1 cellular context compared by ENCODE assay signal in the genomic region with DNA sequence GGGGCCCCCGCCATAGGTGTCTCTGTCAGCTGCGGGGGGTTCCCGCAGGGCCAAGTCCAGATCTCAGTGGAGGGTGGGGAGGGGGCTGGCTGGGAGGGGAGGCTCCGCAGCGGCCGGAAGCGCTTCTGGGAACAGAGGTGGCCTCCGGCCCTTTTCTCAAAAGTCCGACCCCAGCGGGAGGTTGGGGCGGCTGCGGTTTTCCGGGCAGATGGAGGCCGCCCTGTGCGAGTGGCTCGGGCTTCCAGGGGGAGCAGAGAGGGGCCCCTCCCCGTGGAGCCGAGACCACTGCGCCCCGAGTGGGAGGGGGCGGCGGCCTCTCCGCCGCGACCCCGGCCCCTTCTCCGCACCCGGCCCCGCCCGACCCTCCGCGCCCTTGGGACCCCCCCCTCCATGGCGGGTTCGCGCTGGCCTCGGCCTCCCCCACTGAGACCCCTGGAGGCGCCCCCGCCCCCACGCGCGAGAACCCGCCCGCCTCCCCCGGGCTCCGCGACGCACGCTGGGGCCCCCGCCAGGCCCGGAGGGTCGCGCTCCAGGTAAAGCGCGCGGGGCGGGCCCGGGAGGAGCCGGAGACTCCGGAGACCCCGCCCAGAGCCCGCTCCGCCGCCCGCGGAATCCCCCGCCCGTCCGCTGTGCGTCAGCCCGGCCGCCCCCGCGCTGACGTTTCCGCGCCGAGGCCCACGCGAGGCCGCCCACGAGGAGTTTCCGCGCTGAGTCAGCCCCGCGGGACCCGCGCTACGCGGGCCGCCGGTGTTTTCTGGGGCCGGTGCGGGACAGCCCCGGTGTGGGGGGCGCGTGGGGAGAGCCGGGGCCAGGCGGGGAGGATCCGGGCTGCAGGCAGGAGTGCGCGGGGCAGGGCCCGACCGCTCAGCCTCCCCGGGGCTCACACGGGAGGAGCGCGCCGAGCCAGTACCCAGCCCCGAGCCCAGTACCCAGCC.
TF ChIP-seq lines count a peak whose summit lies in the region.

No MANE protein-coding gene starts in this region.

TF ChIP-seq in K562, 482 proteins besides CTCF, POLR2A, EP300 and RAD21 (continued from another document and continues in another):
- TF ChIP-seq STAT6 (CRISPR knock-in tag; IDR thresholded peaks at IDR 0.05): no peak
- 0 out of 2 replicates have a peak, but pooled peaks have one; percentile 31 for TF ChIP-seq SMAD4 (CRISPR knock-in tag; conservative IDR thresholded peaks at IDR 0.05)
- TF ChIP-seq PHB (CRISPR knock-in tag; IDR thresholded peaks at IDR 0.05): no peak
- peak; percentile 87 for TF ChIP-seq FOSL1 (tag; conservative IDR thresholded peaks at IDR 0.05)
- TF ChIP-seq TEAD4 (IDR thresholded peaks at IDR 0.05; ENCODE audit: low read length): no peak
- TF ChIP-seq TEAD4 (CRISPR knock-in tag; IDR thresholded peaks at IDR 0.05; ENCODE audit: borderline replicate concordance): no peak
- TF ChIP-seq, protein P1, sequence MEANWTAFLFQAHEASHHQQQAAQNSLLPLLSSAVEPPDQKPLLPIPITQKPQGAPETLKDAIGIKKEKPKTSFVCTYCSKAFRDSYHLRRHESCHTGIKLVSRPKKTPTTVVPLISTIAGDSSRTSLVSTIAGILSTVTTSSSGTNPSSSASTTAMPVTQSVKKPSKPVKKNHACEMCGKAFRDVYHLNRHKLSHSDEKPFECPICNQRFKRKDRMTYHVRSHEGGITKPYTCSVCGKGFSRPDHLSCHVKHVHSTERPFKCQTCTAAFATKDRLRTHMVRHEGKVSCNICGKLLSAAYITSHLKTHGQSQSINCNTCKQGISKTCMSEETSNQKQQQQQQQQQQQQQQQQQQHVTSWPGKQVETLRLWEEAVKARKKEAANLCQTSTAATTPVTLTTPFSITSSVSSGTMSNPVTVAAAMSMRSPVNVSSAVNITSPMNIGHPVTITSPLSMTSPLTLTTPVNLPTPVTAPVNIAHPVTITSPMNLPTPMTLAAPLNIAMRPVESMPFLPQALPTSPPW (CRISPR knock-in tag; IDR thresholded peaks at IDR 0.05): peak; percentile 94
- TF ChIP-seq, protein P2, sequence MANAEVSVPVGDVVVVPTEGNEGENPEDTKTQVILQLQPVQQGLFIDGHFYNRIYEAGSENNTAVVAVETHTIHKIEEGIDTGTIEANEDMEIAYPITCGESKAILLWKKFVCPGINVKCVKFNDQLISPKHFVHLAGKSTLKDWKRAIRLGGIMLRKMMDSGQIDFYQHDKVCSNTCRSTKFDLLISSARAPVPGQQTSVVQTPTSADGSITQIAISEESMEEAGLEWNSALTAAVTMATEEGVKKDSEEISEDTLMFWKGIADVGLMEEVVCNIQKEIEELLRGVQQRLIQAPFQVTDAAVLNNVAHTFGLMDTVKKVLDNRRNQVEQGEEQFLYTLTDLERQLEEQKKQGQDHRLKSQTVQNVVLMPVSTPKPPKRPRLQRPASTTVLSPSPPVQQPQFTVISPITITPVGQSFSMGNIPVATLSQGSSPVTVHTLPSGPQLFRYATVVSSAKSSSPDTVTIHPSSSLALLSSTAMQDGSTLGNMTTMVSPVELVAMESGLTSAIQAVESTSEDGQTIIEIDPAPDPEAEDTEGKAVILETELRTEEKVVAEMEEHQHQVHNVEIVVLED (CRISPR knock-in tag; IDR thresholded peaks at IDR 0.05): peak; percentile 90
- no peak for TF ChIP-seq NR2C1 (IDR thresholded peaks at IDR 0.05)
- no peak for TF ChIP-seq NR2C1 (tag; IDR thresholded peaks at IDR 0.05)
- no peak for TF ChIP-seq POLR2H (tag; IDR thresholded peaks at IDR 0.05; ENCODE audit: low read depth)
- TF ChIP-seq ZNF609 (CRISPR knock-in tag; IDR thresholded peaks at IDR 0.05; ENCODE audit: borderline replicate concordance): no peak
- no peak for TF ChIP-seq THRB (CRISPR knock-in tag; conservative IDR thresholded peaks at IDR 0.05)
- TF ChIP-seq NR3C1 (CRISPR knock-in tag; IDR thresholded peaks at IDR 0.05): 0 out of 2 replicates have a peak, but pooled peaks have one; percentile 34
- no peak for TF ChIP-seq ZNF41 (CRISPR knock-in tag; conservative IDR thresholded peaks at IDR 0.05)
- peak; percentile 62 for TF ChIP-seq NFIC (IDR thresholded peaks at IDR 0.05)
- no peak for TF ChIP-seq SIN3A (IDR thresholded peaks at IDR 0.05; ENCODE audit: borderline replicate concordance in 2 of 2, control insufficient read depth in 1 of 2, low read depth in 2 of 2, low read length in 2 of 2)
- peak in 1 of 2 experiments; percentile 21; a peak in 1 of 4 replicates for TF ChIP-seq TEAD1 (CRISPR knock-in tag; IDR thresholded peaks at IDR 0.05)
- TF ChIP-seq SFPQ (IDR thresholded peaks at IDR 0.05; ENCODE audit: low read depth, low read length): no peak
- no peak for TF ChIP-seq SNRNP70 (optimal IDR thresholded peaks at IDR 0.05; ENCODE audit: low read depth, low read length)
- 0 out of 2 replicates have a peak, but pooled peaks have one; percentile 79 for TF ChIP-seq KDM2B (CRISPR knock-in tag; IDR thresholded peaks at IDR 0.05)
- TF ChIP-seq, protein P3, sequence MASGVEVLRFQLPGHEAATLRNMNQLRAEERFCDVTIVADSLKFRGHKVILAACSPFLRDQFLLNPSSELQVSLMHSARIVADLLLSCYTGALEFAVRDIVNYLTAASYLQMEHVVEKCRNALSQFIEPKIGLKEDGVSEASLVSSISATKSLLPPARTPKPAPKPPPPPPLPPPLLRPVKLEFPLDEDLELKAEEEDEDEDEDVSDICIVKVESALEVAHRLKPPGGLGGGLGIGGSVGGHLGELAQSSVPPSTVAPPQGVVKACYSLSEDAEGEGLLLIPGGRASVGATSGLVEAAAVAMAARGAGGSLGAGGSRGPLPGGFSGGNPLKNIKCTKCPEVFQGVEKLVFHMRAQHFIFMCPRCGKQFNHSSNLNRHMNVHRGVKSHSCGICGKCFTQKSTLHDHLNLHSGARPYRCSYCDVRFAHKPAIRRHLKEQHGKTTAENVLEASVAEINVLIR (CRISPR knock-in tag; IDR thresholded peaks at IDR 0.05): peak; percentile 73
- TF ChIP-seq, protein P4, sequence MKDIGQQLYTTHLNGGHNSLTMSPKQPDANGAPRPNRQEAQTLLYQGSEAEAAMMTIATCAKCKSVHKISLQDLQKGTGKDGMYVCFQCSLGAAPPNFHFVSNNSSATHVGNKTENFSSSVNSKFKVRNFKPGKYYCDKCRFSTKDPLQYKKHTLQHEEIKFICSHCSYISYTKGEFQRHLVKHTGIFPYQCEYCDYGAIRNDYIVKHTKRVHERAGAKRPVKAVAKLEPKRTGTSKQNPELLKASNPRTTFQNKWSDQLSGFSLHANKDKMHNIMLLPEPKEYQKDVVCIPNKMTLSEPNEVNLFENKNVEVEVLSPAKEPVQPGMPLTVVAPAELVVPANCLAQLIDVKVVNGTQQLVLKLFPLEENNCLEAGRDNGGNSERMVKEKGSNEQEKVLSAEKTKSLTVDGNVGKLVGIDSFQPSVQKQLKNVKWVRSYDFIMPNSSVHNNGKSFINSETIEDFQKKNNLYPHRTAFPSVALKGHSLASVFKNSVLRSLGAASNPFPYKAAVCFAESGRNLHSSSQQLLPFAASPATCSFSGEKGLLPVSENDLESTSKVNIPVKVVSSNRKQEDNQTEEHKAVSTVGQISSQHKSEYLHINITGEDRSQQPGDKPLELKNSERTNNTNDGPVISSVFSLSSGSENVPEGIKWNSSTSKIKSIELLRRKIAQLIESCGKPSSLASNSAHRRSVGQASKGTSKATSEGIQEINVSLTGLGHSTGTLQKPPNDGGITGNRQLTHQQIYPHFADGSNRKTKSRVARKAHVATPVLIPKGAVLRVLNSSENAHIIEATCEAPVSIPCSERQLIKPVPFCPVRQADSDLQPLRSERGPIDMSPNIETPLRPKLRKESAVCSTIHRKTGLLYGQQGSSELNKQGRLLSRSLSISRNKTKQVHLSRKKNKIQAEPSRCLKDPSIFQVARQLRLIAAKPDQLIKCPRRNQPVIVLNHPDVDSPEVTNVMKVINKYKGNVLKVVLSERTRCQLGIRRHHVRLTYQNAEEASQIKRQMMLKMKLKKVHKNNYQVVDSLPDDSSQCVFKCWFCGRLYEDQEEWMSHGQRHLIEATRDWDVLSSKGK (CRISPR knock-in tag; IDR thresholded peaks at IDR 0.05): no peak
- no peak for TF ChIP-seq ZNF121 (CRISPR knock-in tag; conservative IDR thresholded peaks at IDR 0.05)
- no peak for TF ChIP-seq ZKSCAN3 (CRISPR knock-in tag; IDR thresholded peaks at IDR 0.05)
- TF ChIP-seq ETV5 (CRISPR knock-in tag; IDR thresholded peaks at IDR 0.05; ENCODE audit: low read depth): 0 out of 2 replicates have a peak, but pooled peaks have one; percentile 37
- TF ChIP-seq ZNF696 (CRISPR knock-in tag; conservative IDR thresholded peaks at IDR 0.05): no peak
- no peak for TF ChIP-seq CSDE1 (IDR thresholded peaks at IDR 0.05)
- TF ChIP-seq YBX1 (IDR thresholded peaks at IDR 0.05): no peak
- TF ChIP-seq ERF (CRISPR knock-in tag; IDR thresholded peaks at IDR 0.05): 0 out of 2 replicates have a peak, but pooled peaks have one; percentile 55
- TF ChIP-seq TFAP4 (CRISPR knock-in tag; IDR thresholded peaks at IDR 0.05; ENCODE audit: borderline replicate concordance): peak; percentile 19; the same call in 1 of the 2 replicates
